In genomic region chr1:119387858-119388257, GRCh38 we compare ENCODE assay signal across 30 cellular contexts. TPM values are rescaled to one million over a fixed set of nuclear protein-coding genes. Genes with fewer than 3 reads are reported as not detected.
"Had no signal": no experiment of that assay in that cellular context is flagged by ENCODE, and none has a peak within 500 bp of the region (broad histone marks: within the 10 kb centered on the region; RNA-seq: fewer than 3 reads in every experiment).

No MANE protein-coding gene starts in this region.

- H3K4me2 ChIP-seq: hepatocyte, smooth muscle cell had no signal

- H3K4me3 Mint-ChIP-seq: activated CD4-positive, alpha-beta T cell treated with anti-CD3 and anti-CD28 coated beads, Interleukin-2, amount 10 ng/mL, durations not matched to agents 7 days and 5 days; activated CD8-positive, alpha-beta memory T cell treated with anti-CD3 and anti-CD28 coated beads, Interleukin-2, amount 10 ng/mL, durations not matched to agents 7 days and 5 days; activated CD8-positive, alpha-beta T cell treated with anti-CD3 and anti-CD28 coated beads for 36 hours; activated naive CD4-positive, alpha-beta T cell treated with anti-CD3 and anti-CD28 coated beads, Interleukin-2, amount 10 ng/mL, durations not matched to agents 7 days and 5 days; naive thymus-derived CD4-positive, alpha-beta T cell; neural crest cell; T-helper 17 cell; type B pancreatic cell had no signal

- H3K4me1 ChIP-seq: sigmoid colon, testis had no signal

- H3K27me3 Mint-ChIP-seq: activated naive CD4-positive, alpha-beta T cell treated with anti-CD3 and anti-CD28 coated beads, Interleukin-2, amount 10 ng/mL, durations not matched to agents 7 days and 5 days; type B pancreatic cell had no signal

- H3K9me3 ChIP-seq: sigmoid colon, testis had no signal

- ATAC-seq: activated CD4-positive, CD25-positive, alpha-beta regulatory T cell treated with anti-CD3 and anti-CD28 coated beads, Interleukin-2, amount 50 U/mL, for 24 hours; activated CD8-positive, alpha-beta memory T cell treated with anti-CD3 and anti-CD28 coated beads, Interleukin-2, amount 10 ng/mL, durations not matched to agents 7 days and 5 days; activated CD8-positive, alpha-beta T cell treated with anti-CD3 and anti-CD28 coated beads for 36 hours; left cardiac atrium; naive thymus-derived CD4-positive, alpha-beta T cell; T-helper 17 cell had no signal

- H3K79me2 ChIP-seq: hepatocyte had no signal

- H3K27me3 ChIP-seq: hepatocyte, sigmoid colon, testis had no signal

- H3K27ac Mint-ChIP-seq: activated CD4-positive, alpha-beta T cell treated with anti-CD3 and anti-CD28 coated beads, Interleukin-2, amount 10 ng/mL, durations not matched to agents 7 days and 5 days; activated CD8-positive, alpha-beta memory T cell treated with anti-CD3 and anti-CD28 coated beads, Interleukin-2, amount 10 ng/mL, durations not matched to agents 7 days and 5 days; activated CD8-positive, alpha-beta T cell treated with anti-CD3 and anti-CD28 coated beads for 36 hours; activated naive CD4-positive, alpha-beta T cell treated with anti-CD3 and anti-CD28 coated beads, Interleukin-2, amount 10 ng/mL, durations not matched to agents 7 days and 5 days; naive thymus-derived CD4-positive, alpha-beta T cell; T-helper 17 cell; type B pancreatic cell had no signal

- DNase-seq: activated CD4-positive, alpha-beta T cell treated with anti-CD3 and anti-CD28 coated beads, Interleukin-2, amount 10 ng/mL, durations not matched to agents 7 days and 5 days; activated CD8-positive, alpha-beta memory T cell treated with anti-CD3 and anti-CD28 coated beads, Interleukin-2, amount 10 ng/mL, durations not matched to agents 7 days and 5 days; activated CD8-positive, alpha-beta T cell treated with anti-CD3 and anti-CD28 coated beads for 36 hours; activated effector memory CD4-positive, alpha-beta T cell treated with anti-CD3 and anti-CD28 coated beads, Interleukin-2, amount 50 U/mL, for 16 hours; activated naive CD4-positive, alpha-beta T cell treated with anti-CD3 and anti-CD28 coated beads, Interleukin-2, amount 10 ng/mL, durations not matched to agents 7 days and 5 days; activated T-cell treated with anti-CD3 and anti-CD28 coated beads for 4 hours; amygdala; cortex of kidney; islet precursor cell; left cardiac atrium; naive thymus-derived CD4-positive, alpha-beta T cell; sigmoid colon; stimulated activated CD4-positive, alpha-beta T cell treated with anti-CD3 and anti-CD28 coated beads, Interleukin-2, amount 100 ng/mL, for 48 hours; stimulated activated CD8-positive, alpha-beta memory T cell treated with anti-CD3 and anti-CD28 coated beads, Interleukin-4, amount 100 ng/mL, for 48 hours; stimulated activated naive CD4-positive, alpha-beta T cell; T-helper 17 cell; testis had no signal

- H3K27ac ChIP-seq: epithelial cell of prostate, hepatocyte, sigmoid colon, testis had no signal

- H3K4me3 ChIP-seq: hepatocyte, lung, sigmoid colon, smooth muscle cell, testis had no signal

- H3K4me1 Mint-ChIP-seq: activated CD4-positive, alpha-beta T cell treated with anti-CD3 and anti-CD28 coated beads, Interleukin-2, amount 10 ng/mL, durations not matched to agents 7 days and 5 days; activated CD8-positive, alpha-beta memory T cell treated with anti-CD3 and anti-CD28 coated beads, Interleukin-2, amount 10 ng/mL, durations not matched to agents 7 days and 5 days; activated naive CD4-positive, alpha-beta T cell treated with anti-CD3 and anti-CD28 coated beads, Interleukin-2, amount 10 ng/mL, durations not matched to agents 7 days and 5 days; naive thymus-derived CD4-positive, alpha-beta T cell; neural crest cell; T-helper 17 cell had no signal

- H3K9me3 Mint-ChIP-seq: activated CD4-positive, alpha-beta T cell treated with anti-CD3 and anti-CD28 coated beads, Interleukin-2, amount 10 ng/mL, durations not matched to agents 7 days and 5 days; activated CD8-positive, alpha-beta T cell treated with anti-CD3 and anti-CD28 coated beads for 36 hours; activated naive CD4-positive, alpha-beta T cell treated with anti-CD3 and anti-CD28 coated beads, Interleukin-2, amount 10 ng/mL, durations not matched to agents 7 days and 5 days; naive thymus-derived CD4-positive, alpha-beta T cell; neural crest cell had no signal

- H3K36me3 ChIP-seq: sigmoid colon had no signal

- H2AFZ ChIP-seq: hepatocyte had no signal

- H3K36me3 Mint-ChIP-seq: activated CD8-positive, alpha-beta memory T cell treated with anti-CD3 and anti-CD28 coated beads, Interleukin-2, amount 10 ng/mL, durations not matched to agents 7 days and 5 days; activated naive CD4-positive, alpha-beta T cell treated with anti-CD3 and anti-CD28 coated beads, Interleukin-2, amount 10 ng/mL, durations not matched to agents 7 days and 5 days; naive thymus-derived CD4-positive, alpha-beta T cell; type B pancreatic cell had no signal

RNA-seq across cellular contexts. Expression of gene HAO2, which starts 19.3 kb away (rescaled TPM):
- total RNA-seq: activated CD4-positive, alpha-beta T cell treated with anti-CD3 and anti-CD28 coated beads, Interleukin-2, amount 10 ng/mL, durations not matched to agents 7 days and 5 days; activated CD8-positive, alpha-beta memory T cell treated with anti-CD3 and anti-CD28 coated beads, Interleukin-2, amount 10 ng/mL, durations not matched to agents 7 days and 5 days; activated CD8-positive, alpha-beta T cell treated with anti-CD3 and anti-CD28 coated beads for 36 hours; cerebellum; fibroblast of villous mesenchyme; glomerular endothelial cell; left cardiac atrium; lung; naive thymus-derived CD4-positive, alpha-beta T cell; neural crest cell; osteoblast; posterior vena cava; renal cortical epithelial cell; sigmoid colon; smooth muscle cell; T-helper 17 cell; testis had no signal

RNA-seq across cellular contexts. Expression of gene HSD3B2, which starts 27.1 kb away (rescaled TPM):
- total RNA-seq: activated CD4-positive, alpha-beta T cell treated with anti-CD3 and anti-CD28 coated beads, Interleukin-2, amount 10 ng/mL, durations not matched to agents 7 days and 5 days; activated CD8-positive, alpha-beta memory T cell treated with anti-CD3 and anti-CD28 coated beads, Interleukin-2, amount 10 ng/mL, durations not matched to agents 7 days and 5 days; activated CD8-positive, alpha-beta T cell treated with anti-CD3 and anti-CD28 coated beads for 36 hours; cerebellum; fibroblast of villous mesenchyme; glomerular endothelial cell; left cardiac atrium; naive thymus-derived CD4-positive, alpha-beta T cell; neural crest cell; osteoblast; renal cortical epithelial cell; sigmoid colon; smooth muscle cell; T-helper 17 cell had no signal
